1 cellular context compared by ENCODE assay signal in the genomic region with DNA sequence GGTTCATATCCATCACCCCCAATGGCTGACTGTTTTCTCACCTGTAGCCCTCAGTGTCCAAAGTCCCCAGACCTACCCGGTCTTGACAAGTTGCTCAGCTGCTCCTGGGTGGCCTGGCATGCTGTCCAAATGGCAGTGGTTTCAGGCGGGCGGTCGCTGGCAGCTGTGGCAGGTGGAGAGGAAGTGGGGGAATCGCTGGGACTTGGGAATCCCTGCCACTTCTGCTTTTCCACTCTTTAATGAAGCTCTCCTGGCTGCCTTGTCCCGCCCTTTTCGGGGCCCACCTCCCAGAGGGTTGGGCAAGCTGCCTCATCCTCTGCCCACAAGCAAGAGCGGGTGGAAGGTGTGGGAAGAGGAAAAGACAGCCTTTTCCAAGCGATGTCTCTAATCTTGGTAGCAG.
A peak's percentile ranks its signal among the peaks of the same experiment; 100 is the strongest.
TF ChIP-seq lines count a peak whose summit lies in the region.

A gene with protein sequence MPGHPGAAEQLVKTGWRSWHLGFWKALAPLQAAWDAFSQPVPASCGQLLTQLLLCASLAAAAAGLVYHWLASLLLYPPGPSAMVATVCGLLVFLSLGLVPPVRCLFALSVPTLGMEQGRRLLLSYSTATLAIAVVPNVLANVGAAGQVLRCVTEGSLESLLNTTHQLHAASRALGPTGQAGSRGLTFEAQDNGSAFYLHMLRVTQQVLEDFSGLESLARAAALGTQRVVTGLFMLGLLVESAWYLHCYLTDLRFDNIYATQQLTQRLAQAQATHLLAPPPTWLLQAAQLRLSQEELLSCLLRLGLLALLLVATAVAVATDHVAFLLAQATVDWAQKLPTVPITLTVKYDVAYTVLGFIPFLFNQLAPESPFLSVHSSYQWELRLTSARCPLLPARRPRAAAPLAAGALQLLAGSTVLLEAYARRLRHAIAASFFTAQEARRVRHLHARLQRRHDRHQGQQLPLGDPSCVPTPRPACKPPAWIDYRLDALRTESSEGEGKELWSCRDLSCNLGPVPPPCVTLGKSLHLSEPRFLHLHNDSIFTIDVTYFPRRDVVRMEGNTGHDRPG (minus strand): TSS at position 214 of the 400 bp plus-strand sequence. CDS start 94 bp downstream, at position 120.

TF ChIP-seq in HepG2, 621 proteins besides CTCF, POLR2A, EP300 and RAD21:
- TF ChIP-seq, protein P1, sequence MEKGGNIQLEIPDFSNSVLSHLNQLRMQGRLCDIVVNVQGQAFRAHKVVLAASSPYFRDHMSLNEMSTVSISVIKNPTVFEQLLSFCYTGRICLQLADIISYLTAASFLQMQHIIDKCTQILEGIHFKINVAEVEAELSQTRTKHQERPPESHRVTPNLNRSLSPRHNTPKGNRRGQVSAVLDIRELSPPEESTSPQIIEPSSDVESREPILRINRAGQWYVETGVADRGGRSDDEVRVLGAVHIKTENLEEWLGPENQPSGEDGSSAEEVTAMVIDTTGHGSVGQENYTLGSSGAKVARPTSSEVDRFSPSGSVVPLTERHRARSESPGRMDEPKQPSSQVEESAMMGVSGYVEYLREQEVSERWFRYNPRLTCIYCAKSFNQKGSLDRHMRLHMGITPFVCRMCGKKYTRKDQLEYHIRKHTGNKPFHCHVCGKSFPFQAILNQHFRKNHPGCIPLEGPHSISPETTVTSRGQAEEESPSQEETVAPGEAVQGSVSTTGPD (CRISPR knock-in tag; IDR thresholded peaks at IDR 0.05) = no peak
- no peak for TF ChIP-seq NR2F6 (IDR thresholded peaks at IDR 0.05)
- no peak for TF ChIP-seq NR2F6 (CRISPR knock-in tag; IDR thresholded peaks at IDR 0.05)
- TF ChIP-seq, protein P2, sequence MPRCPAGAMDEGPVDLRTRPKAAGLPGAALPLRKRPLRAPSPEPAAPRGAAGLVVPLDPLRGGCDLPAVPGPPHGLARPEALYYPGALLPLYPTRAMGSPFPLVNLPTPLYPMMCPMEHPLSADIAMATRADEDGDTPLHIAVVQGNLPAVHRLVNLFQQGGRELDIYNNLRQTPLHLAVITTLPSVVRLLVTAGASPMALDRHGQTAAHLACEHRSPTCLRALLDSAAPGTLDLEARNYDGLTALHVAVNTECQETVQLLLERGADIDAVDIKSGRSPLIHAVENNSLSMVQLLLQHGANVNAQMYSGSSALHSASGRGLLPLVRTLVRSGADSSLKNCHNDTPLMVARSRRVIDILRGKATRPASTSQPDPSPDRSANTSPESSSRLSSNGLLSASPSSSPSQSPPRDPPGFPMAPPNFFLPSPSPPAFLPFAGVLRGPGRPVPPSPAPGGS (CRISPR knock-in tag; IDR thresholded peaks at IDR 0.05) = no peak
- 0 out of 2 replicates have a peak, but pooled peaks have one; percentile 40 for TF ChIP-seq EED (CRISPR knock-in tag; IDR thresholded peaks at IDR 0.05)
- no peak for TF ChIP-seq PHF21A (CRISPR knock-in tag; IDR thresholded peaks at IDR 0.05)
- no peak for TF ChIP-seq SOX5 (CRISPR knock-in tag; IDR thresholded peaks at IDR 0.05; ENCODE audit: borderline replicate concordance)
- no peak for TF ChIP-seq SOX13 (IDR thresholded peaks at IDR 0.05)
- no peak for TF ChIP-seq SOX13 (CRISPR knock-in tag; conservative IDR thresholded peaks at IDR 0.05 in 1 of 2, IDR thresholded peaks at IDR 0.05 in 1 of 2)
- no peak for TF ChIP-seq ZMAT3 (CRISPR knock-in tag; conservative IDR thresholded peaks at IDR 0.05)
- TF ChIP-seq, protein P3, sequence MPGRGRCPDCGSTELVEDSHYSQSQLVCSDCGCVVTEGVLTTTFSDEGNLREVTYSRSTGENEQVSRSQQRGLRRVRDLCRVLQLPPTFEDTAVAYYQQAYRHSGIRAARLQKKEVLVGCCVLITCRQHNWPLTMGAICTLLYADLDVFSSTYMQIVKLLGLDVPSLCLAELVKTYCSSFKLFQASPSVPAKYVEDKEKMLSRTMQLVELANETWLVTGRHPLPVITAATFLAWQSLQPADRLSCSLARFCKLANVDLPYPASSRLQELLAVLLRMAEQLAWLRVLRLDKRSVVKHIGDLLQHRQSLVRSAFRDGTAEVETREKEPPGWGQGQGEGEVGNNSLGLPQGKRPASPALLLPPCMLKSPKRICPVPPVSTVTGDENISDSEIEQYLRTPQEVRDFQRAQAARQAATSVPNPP (CRISPR knock-in tag; IDR thresholded peaks at IDR 0.05) = no peak
